In the genomic region with DNA sequence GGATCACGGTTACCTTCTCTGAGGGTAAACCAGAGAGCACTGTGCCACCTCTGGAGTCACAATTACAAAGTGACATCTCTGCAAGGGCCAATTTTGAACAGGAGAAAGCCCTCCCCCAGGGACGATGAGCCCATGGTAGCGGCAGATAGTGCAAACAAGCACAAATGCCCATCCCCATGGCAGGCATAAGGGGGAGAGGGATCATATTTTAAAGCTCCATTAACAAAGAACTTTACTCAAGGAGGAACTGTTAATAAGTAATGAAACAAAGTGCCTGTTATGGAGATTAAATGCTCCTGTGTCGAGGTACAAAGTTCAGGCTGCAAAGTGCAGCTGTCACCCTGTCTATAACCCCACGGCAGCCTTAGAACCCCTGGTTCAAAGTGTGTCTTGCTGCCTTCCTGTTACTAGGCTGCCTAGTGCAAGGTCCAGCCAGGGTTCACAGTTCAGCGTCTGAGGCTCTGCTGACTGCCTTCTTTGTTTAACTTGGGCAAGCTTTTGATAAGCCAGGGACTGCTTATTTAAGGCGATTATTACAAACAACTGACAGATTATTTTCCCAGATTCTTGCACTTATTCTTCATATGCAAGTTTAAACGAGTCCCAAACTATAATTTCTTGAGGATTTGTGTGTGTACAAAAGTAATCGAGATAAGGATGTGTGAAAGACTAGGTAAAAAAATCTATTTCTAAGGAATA, we compare ENCODE assay signal across 13 cellular contexts.
DNase-seq lines count a peak whose midpoint lies in the region; ATAC-seq and TF ChIP-seq lines count a peak whose summit lies in the region.
"Had no signal": no experiment of that assay in that cellular context is flagged by ENCODE, and none has a peak within 500 bp of the region (broad histone marks: within the 10 kb centered on the region; RNA-seq: fewer than 3 reads in every experiment).

No MANE protein-coding gene starts in this region.

- ATAC-seq in HG02943 (IDR thresholded peaks at IDR 0.05; ENCODE audit: low read depth, unreplicated experiment): peak; percentile 73
- peak; percentile 92 for ATAC-seq in sciatic nerve
- ATAC-seq in GM21367 (IDR thresholded peaks at IDR 0.05; ENCODE audit: unreplicated experiment): no peak
- no peak for ATAC-seq in activated CD8-positive, alpha-beta T cell treated with anti-CD3 and anti-CD28 coated beads for 36 hours
- ATAC-seq: stimulated activated naive B cell treated with anti-CD40 and anti-IgM and Interleukin-4, amounts not matched to agents 10 μg/mL and 1 μg/mL and 100 μg/mL, for 72 hours had no signal

- H3K27me3 Mint-ChIP-seq in activated CD8-positive, alpha-beta T cell treated with anti-CD3 and anti-CD28 coated beads for 36 hours: peaks cover 8% of the 10 kb centered on the region

- no peaks in the 10 kb centered on the region for H3K4me1 ChIP-seq in PC-9 (replicated peaks; ENCODE audit: insufficient read depth)

- CTCF ChIA-PET in PC-9 (lab: Charles Lee): no interaction called here
- CTCF ChIA-PET in activated CD8-positive, alpha-beta T cell treated with anti-CD3 and anti-CD28 coated beads for 36 hours (lab: Charles Lee): no interaction called here

- no peaks in the 10 kb centered on the region for H3K36me3 ChIP-seq in PC-9 (ENCODE audit: low read depth)
- H3K36me3 ChIP-seq: heart right ventricle had no signal

- DNase-seq in kidney glomerular epithelial cell (lab: John Stamatoyannopoulos, UW) (peak; percentile 21), sciatic nerve (ENCODE audit: low spot score) (no peak), PC-9 (no peak)
- no peak for DNase-seq in activated CD4-positive, alpha-beta T cell treated with anti-CD3 and anti-CD28 coated beads for 1 hour
- DNase-seq in activated CD8-positive, alpha-beta T cell treated with anti-CD3 and anti-CD28 coated beads for 36 hours: no peak
- DNase-seq: activated naive CD8-positive, alpha-beta T cell treated with anti-CD3 and anti-CD28 coated beads, Interleukin-2, amount 10 ng/mL, durations not matched to agents 7 days and 5 days; naive B cell; NCI-H1417 treated with DMSO at 0.1 percent for 48 hours; stimulated activated naive B cell treated with anti-CD40 and anti-IgM and Interleukin-4, amounts not matched to agents 10 μg/mL and 1 μg/mL and 100 μg/mL, for 72 hours had no signal

- H3K36me3 Mint-ChIP-seq in activated CD8-positive, alpha-beta T cell treated with anti-CD3 and anti-CD28 coated beads for 36 hours (ENCODE audit: low read depth): no peaks in the 10 kb centered on the region
- H3K36me3 Mint-ChIP-seq: activated naive CD8-positive, alpha-beta T cell treated with anti-CD3 and anti-CD28 coated beads, Interleukin-2, amount 10 ng/mL, durations not matched to agents 7 days and 5 days; naive B cell; stimulated activated naive B cell treated with anti-CD40 and anti-IgM and Interleukin-4, amounts not matched to agents 10 μg/mL and 1 μg/mL and 100 μg/mL, for 72 hours had no signal

- H3K4me3 Mint-ChIP-seq in activated CD8-positive, alpha-beta T cell treated with anti-CD3 and anti-CD28 coated beads for 36 hours: no peak overlapping the region
- H3K4me3 Mint-ChIP-seq: activated naive CD8-positive, alpha-beta T cell treated with anti-CD3 and anti-CD28 coated beads, Interleukin-2, amount 10 ng/mL, durations not matched to agents 7 days and 5 days; naive B cell; stimulated activated naive B cell treated with anti-CD40 and anti-IgM and Interleukin-4, amounts not matched to agents 10 μg/mL and 1 μg/mL and 100 μg/mL, for 72 hours had no signal

- TF ChIP-seq CTCF in VCaP (conservative IDR thresholded peaks at IDR 0.05) (no peak), PC-9 (conservative IDR thresholded peaks at IDR 0.05) (no peak)
- TF ChIP-seq CTCF in activated CD8-positive, alpha-beta T cell treated with anti-CD3 and anti-CD28 coated beads for 36 hours (IDR thresholded peaks at IDR 0.05): no peak

- POLR2A ChIA-PET in PC-9 (lab: Charles Lee; ENCODE audit: unreplicated experiment): no interaction called here
- POLR2A ChIA-PET in activated CD8-positive, alpha-beta T cell treated with anti-CD3 and anti-CD28 coated beads for 36 hours (lab: Charles Lee): no interaction called here

- H3K9me3 Mint-ChIP-seq in activated CD8-positive, alpha-beta T cell treated with anti-CD3 and anti-CD28 coated beads for 36 hours: no peaks in the 10 kb centered on the region
- H3K9me3 Mint-ChIP-seq: activated naive CD8-positive, alpha-beta T cell treated with anti-CD3 and anti-CD28 coated beads, Interleukin-2, amount 10 ng/mL, durations not matched to agents 7 days and 5 days; naive B cell; stimulated activated naive B cell treated with anti-CD40 and anti-IgM and Interleukin-4, amounts not matched to agents 10 μg/mL and 1 μg/mL and 100 μg/mL, for 72 hours had no signal

- no peak overlapping the region for H3K4me2 ChIP-seq in PC-9

- no peak overlapping the region for H3K4me3 ChIP-seq in PC-9
- H3K4me3 ChIP-seq: heart right ventricle had no signal

- H3K27ac ChIP-seq in VCaP: peak overlapping the region; percentile 29; the same call in 1 of the 2 replicates
- H3K27ac ChIP-seq in PC-9: no peak overlapping the region
- H3K27ac ChIP-seq: heart right ventricle had no signal

- no peaks in the 10 kb centered on the region for H3K27me3 ChIP-seq in PC-9 (ENCODE audit: insufficient read depth, low read depth)

- no TSS peak for BruUV-seq in PC-9 (replicated peaks; lab: Mats Ljungman, UMichigan)

- no peaks in the 10 kb centered on the region for H3F3A ChIP-seq in PC-9 (ENCODE audit: insufficient read depth, low read depth)

- H3K9me2 ChIP-seq in PC-9 (ENCODE audit: insufficient read depth): no peaks in the 10 kb centered on the region; the same call in 1 of the 2 replicates

- no peaks in the 10 kb centered on the region for H3K9me3 ChIP-seq in PC-9 (ENCODE audit: insufficient read depth, low read depth)
- H3K9me3 ChIP-seq: heart right ventricle had no signal

- no peaks in the 10 kb centered on the region for H4K20me1 ChIP-seq in PC-9 (ENCODE audit: insufficient read depth)

- no peaks in the 10 kb centered on the region for H3K79me2 ChIP-seq in PC-9 (ENCODE audit: low read depth)

- H3K4me1 Mint-ChIP-seq in activated CD8-positive, alpha-beta T cell treated with anti-CD3 and anti-CD28 coated beads for 36 hours (ENCODE audit: low read depth): no peaks in the 10 kb centered on the region
- H3K4me1 Mint-ChIP-seq: activated naive CD8-positive, alpha-beta T cell treated with anti-CD3 and anti-CD28 coated beads, Interleukin-2, amount 10 ng/mL, durations not matched to agents 7 days and 5 days had no signal

- H2AFZ ChIP-seq in PC-9: no peak overlapping the region

- intact Hi-C loops in sciatic nerve (cut with DNase I): no loop called here
- intact Hi-C loops in PC-9 (cut with micrococcal nuclease; ENCODE audit: unreplicated experiment): no loop called here
- intact Hi-C loops in activated CD8-positive, alpha-beta T cell treated with anti-CD3 and anti-CD28 coated beads for 36 hours (cut with micrococcal nuclease): no loop called here

- no peak overlapping the region for H3K27ac Mint-ChIP-seq in activated CD8-positive, alpha-beta T cell treated with anti-CD3 and anti-CD28 coated beads for 36 hours
- H3K27ac Mint-ChIP-seq: activated naive CD8-positive, alpha-beta T cell treated with anti-CD3 and anti-CD28 coated beads, Interleukin-2, amount 10 ng/mL, durations not matched to agents 7 days and 5 days; naive B cell; stimulated activated naive B cell treated with anti-CD40 and anti-IgM and Interleukin-4, amounts not matched to agents 10 μg/mL and 1 μg/mL and 100 μg/mL, for 72 hours had no signal

Comparison
In these comparisons a context has a peak if more than half of its experiments do, and no peak if none do; other contexts are left out.
1. ATAC-seq: peak in HG02943 (single experiment) and sciatic nerve (single experiment); none in GM21367 (single experiment) and activated CD8-positive, alpha-beta T cell treated with anti-CD3 and anti-CD28 coated beads for 36 hours (single experiment).